ENCODE assay signal across 21 cellular contexts in the genomic region with DNA sequence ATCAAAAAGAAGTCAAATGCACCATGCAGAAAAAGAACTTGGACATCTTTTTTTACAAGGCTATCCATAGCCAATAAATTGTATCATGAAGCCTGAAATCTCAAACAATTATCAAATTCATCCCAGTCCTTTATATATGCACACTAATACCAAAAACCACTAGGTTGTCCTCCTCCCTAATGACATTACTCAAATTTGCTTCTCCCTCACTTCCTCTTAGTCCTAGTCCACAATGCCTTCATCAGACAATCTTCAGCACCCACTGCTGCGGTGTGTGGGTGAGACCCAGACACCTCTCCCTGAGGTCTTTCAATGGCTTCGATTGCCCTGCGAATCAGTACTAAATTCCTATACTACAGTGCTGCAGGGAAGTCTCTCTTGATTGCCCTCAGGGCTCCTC. TPM values are rescaled to one million over a fixed set of nuclear protein-coding genes. Genes with fewer than 3 reads are reported as not detected.
DNase-seq lines count a peak whose midpoint lies in the region; ATAC-seq and TF ChIP-seq lines count a peak whose summit lies in the region.
"Had no signal": no experiment of that assay in that cellular context is flagged by ENCODE, and none has a peak within 500 bp of the region (broad histone marks: within the 10 kb centered on the region; RNA-seq: fewer than 3 reads in every experiment).

No MANE protein-coding gene starts in this region.

- no peak for TF ChIP-seq CTCF in natural killer cell (IDR thresholded peaks at IDR 0.05)
- TF ChIP-seq CTCF in Panc1 (IDR thresholded peaks at IDR 0.05): no peak

- H3K27ac Mint-ChIP-seq in natural killer cell: peak overlapping the region; percentile 2 to 52
- no peak overlapping the region for H3K27ac Mint-ChIP-seq in natural killer cell treated with Interleukin-12 subunit alpha and Interleukin-12 subunit beta and Interleukin-15 and Interleukin-18, amount 100 ng/mL, for 72 hours
- H3K27ac Mint-ChIP-seq in central memory CD8-positive, alpha-beta T cell (ENCODE audit: low read depth): peak overlapping the region; percentile 7

- H3K27ac ChIP-seq in Panc1 (ENCODE audit: low read length): no peak overlapping the region
- H3K27ac ChIP-seq: GM23248, SJSA1 had no signal

- peaks cover 5% of the 10 kb centered on the region; the same call in 1 of the 2 replicates for H3K4me1 ChIP-seq in Panc1 (ENCODE audit: control insufficient read depth, insufficient read depth, low read length)

- H3K9me3 Mint-ChIP-seq in natural killer cell: no peaks in the 10 kb centered on the region
- H3K9me3 Mint-ChIP-seq in natural killer cell treated with Interleukin-12 subunit alpha and Interleukin-12 subunit beta and Interleukin-15 and Interleukin-18, amount 100 ng/mL, for 72 hours: no peaks in the 10 kb centered on the region
- H3K9me3 Mint-ChIP-seq in central memory CD8-positive, alpha-beta T cell: no peaks in the 10 kb centered on the region
- H3K9me3 Mint-ChIP-seq: H9 had no signal

- no peaks in the 10 kb centered on the region for H3K27me3 ChIP-seq in Panc1 (ENCODE audit: control insufficient read depth, insufficient read depth, low read length)
- H3K27me3 ChIP-seq: SJSA1 had no signal

- no peaks in the 10 kb centered on the region for H3K9me3 ChIP-seq in Panc1 (ENCODE audit: control insufficient read depth, insufficient read depth, low read depth, low read length)
- H3K9me3 ChIP-seq: SJSA1 had no signal

- POLR2A ChIA-PET in Panc1 (lab: Charles Lee): no interaction called here

- peaks cover 35 to 37% of the 10 kb centered on the region in 2 donors for H3K4me1 Mint-ChIP-seq in natural killer cell
- peaks cover 24 to 35% of the 10 kb centered on the region in 2 donors for H3K4me1 Mint-ChIP-seq in natural killer cell treated with Interleukin-12 subunit alpha and Interleukin-12 subunit beta and Interleukin-15 and Interleukin-18, amount 100 ng/mL, for 72 hours (ENCODE audit: low read depth in 2 of 2)
- H3K4me1 Mint-ChIP-seq in central memory CD8-positive, alpha-beta T cell: peaks cover 39% of the 10 kb centered on the region

- H3K4me3 ChIP-seq in Panc1 (ENCODE audit: low read depth in 2 of 2, low read length in 2 of 2): no peak overlapping the region
- H3K4me3 ChIP-seq: GM23248, SJSA1 had no signal

- H3K36me3 Mint-ChIP-seq in natural killer cell: no peaks in the 10 kb centered on the region
- H3K36me3 Mint-ChIP-seq in natural killer cell treated with Interleukin-12 subunit alpha and Interleukin-12 subunit beta and Interleukin-15 and Interleukin-18, amount 100 ng/mL, for 72 hours: no peaks in the 10 kb centered on the region
- peaks cover 8% of the 10 kb centered on the region for H3K36me3 Mint-ChIP-seq in central memory CD8-positive, alpha-beta T cell (ENCODE audit: insufficient read depth)

- ATAC-seq in natural killer cell: peak in 1 of 3 donors; percentile 50
- ATAC-seq in natural killer cell treated with Interleukin-12 subunit alpha and Interleukin-12 subunit beta and Interleukin-15 and Interleukin-18, amount 100 ng/mL, for 72 hours: no peak
- ATAC-seq in Panc1: peak; percentile 34; the same call in 1 of the 2 replicates
- ATAC-seq in central memory CD8-positive, alpha-beta T cell (replicated peaks; ENCODE audit: extremely low read depth, poor library complexity, severe bottlenecking): no peak
- ATAC-seq: Right ventricle myocardium inferior had no signal

- H3K27me3 Mint-ChIP-seq in natural killer cell (ENCODE audit: low read depth in 2 of 2): no peaks in the 10 kb centered on the region
- no peaks in the 10 kb centered on the region for H3K27me3 Mint-ChIP-seq in natural killer cell treated with Interleukin-12 subunit alpha and Interleukin-12 subunit beta and Interleukin-15 and Interleukin-18, amount 100 ng/mL, for 72 hours
- no peaks in the 10 kb centered on the region for H3K27me3 Mint-ChIP-seq in central memory CD8-positive, alpha-beta T cell

- DNase-seq in natural killer cell: no peak
- no peak for DNase-seq in natural killer cell treated with Interleukin-12 subunit alpha and Interleukin-12 subunit beta and Interleukin-15 and Interleukin-18, amount 100 ng/mL, for 72 hours (ENCODE audit: low spot score)
- no peak for DNase-seq in Panc1 (ENCODE audit: low read depth, low spot score)
- DNase-seq in central memory CD8-positive, alpha-beta T cell (ENCODE audit: low spot score in 2 of 2): no peak
- no peak for DNase-seq in iPS-NIHi11 (ENCODE audit: low spot score)
- no peak for DNase-seq in cerebellum (ENCODE audit: low spot score)
- DNase-seq in SW480 (ENCODE audit: low spot score): no peak
- DNase-seq: DMS53, GM23248, H9, KBM-7, NCI-H1417, NCI-H1694 treated with DMSO at 0.1 percent for 48 hours, NCI-H2081 treated with DMSO at 0.1 percent for 48 hours, NCI-H2171 treated with DMSO at 0.1 percent for 48 hours, NCI-H446, NCI-H526 treated with DMSO at 0.1 percent for 48 hours, OCI-M1 had no signal

- no TSS peak for BruUV-seq in Panc1 (replicated peaks; lab: Mats Ljungman, UMichigan)

- CTCF ChIA-PET in Panc1 (lab: Charles Lee): no interaction called here

- H3K36me3 ChIP-seq in Panc1 (ENCODE audit: control insufficient read depth, insufficient read depth, low read length): no peaks in the 10 kb centered on the region

- no peak overlapping the region for H3K4me3 Mint-ChIP-seq in natural killer cell
- H3K4me3 Mint-ChIP-seq in natural killer cell treated with Interleukin-12 subunit alpha and Interleukin-12 subunit beta and Interleukin-15 and Interleukin-18, amount 100 ng/mL, for 72 hours: no peak overlapping the region
- no peak overlapping the region for H3K4me3 Mint-ChIP-seq in central memory CD8-positive, alpha-beta T cell
- H3K4me3 Mint-ChIP-seq: CD14-positive monocyte, H9 had no signal

- intact Hi-C loops in natural killer cell (cut with micrococcal nuclease): loop anchor here (10.0 kb wide), 1 partner anchor 46 kb away; no protein-coding TSS in a partner anchor
- intact Hi-C loops in Panc1 (cut with micrococcal nuclease; ENCODE audit: unreplicated experiment): no loop called here

- in situ Hi-C loops in Panc1 (cut with HindIII; ENCODE audit: low pct_unique_long_range_greater_than_20kb, low sequenced_read_pairs): no loop called here

RNA-seq across cellular contexts. Expression of gene CLASP1, which starts 58.1 kb away (rescaled TPM):
- total RNA-seq in natural killer cell (100 to 1,000 TPM; 125 to 142 (median 127) TPM), Panc1 (2021; ENCODE audit: unreplicated experiment) (49.2 TPM), cerebellum (158 TPM)
- 100 to 1,000 TPM in 1 of 2 donors, 10 to 100 TPM in 1; 88.6 to 121 TPM for total RNA-seq in natural killer cell treated with Interleukin-12 subunit alpha and Interleukin-12 subunit beta and Interleukin-15 and Interleukin-18, amount 100 ng/mL, for 72 hours
- polyA plus RNA-seq in Panc1 (2012; ENCODE audit: insufficient read length): 22.2 TPM

Comparison
In these comparisons a context has a peak if more than half of its experiments do, and no peak if none do; other contexts are left out.
1. H3K27ac Mint-ChIP-seq: peak in natural killer cell (2 of 2) and central memory CD8-positive, alpha-beta T cell (single experiment); none in natural killer cell treated with Interleukin-12 subunit alpha and Interleukin-12 subunit beta and Interleukin-15 and Interleukin-18, amount 100 ng/mL, for 72 hours (0 of 2).